Comparison of ENCODE assay signal across 22 cellular contexts in genomic region chr3:197398301-197398878, GRCh38.
DNase-seq lines count a peak whose midpoint lies in the region; ATAC-seq and TF ChIP-seq lines count a peak whose summit lies in the region.
"Had no signal": no experiment of that assay in that cellular context is flagged by ENCODE, and none has a peak within 500 bp of the region (broad histone marks: within the 10 kb centered on the region; RNA-seq: fewer than 3 reads in every experiment).

No MANE protein-coding gene starts in this region.

- no peaks in the 10 kb centered on the region for H3K79me2 ChIP-seq in SK-N-SH (ENCODE audit: insufficient read depth)
- H3K79me2 ChIP-seq: parathyroid adenoma had no signal

- intact Hi-C loops in left ventricle myocardium inferior (cut with micrococcal nuclease), result no loop called here

- H3K36me3 ChIP-seq in SK-N-SH (replicated peaks in 1 of 2; ENCODE audit: control insufficient read depth in 1 of 2, insufficient read depth in 2 of 2, low read length in 1 of 2) (no peaks in the 10 kb centered on the region), right atrium auricular region (no peaks in the 10 kb centered on the region), left ventricle myocardium inferior (no peaks in the 10 kb centered on the region)
- H3K36me3 ChIP-seq: esophagus muscularis mucosa, gastroesophageal sphincter, sigmoid colon had no signal

- H3K4me3 ChIP-seq in SK-N-SH (ENCODE audit: low read depth in 2 of 2, low read length in 1 of 2), result no peak overlapping the region
- no peak overlapping the region for H3K4me3 ChIP-seq in right atrium auricular region
- no peak overlapping the region for H3K4me3 ChIP-seq in left ventricle myocardium inferior
- H3K4me3 ChIP-seq: esophagus muscularis mucosa, gastroesophageal sphincter, K562, sigmoid colon had no signal

- TF ChIP-seq RAD21 in SK-N-SH (IDR thresholded peaks at IDR 0.05; ENCODE audit: low read length), result no peak

- 78% methylated on average over 6 of the region's 6 CpGs for WGBS in SK-N-SH (ENCODE audit: low lambda C conversion rate)

- ATAC-seq in SK-N-SH treated with all-trans-retinoic acid at 6 μM for 48 hours (no peak), HG02852 (IDR thresholded peaks at IDR 0.05; ENCODE audit: unreplicated experiment) (no peak)
- ATAC-seq in stimulated activated naive CD8-positive, alpha-beta T cell treated with anti-CD3 and anti-CD28 coated beads, Interleukin-15, Interleukin-2, amounts not matched to agents 100 U/mL and 50 U/mL, for 24 hours, result peak; percentile 93
- ATAC-seq: gastroesophageal sphincter, K562, Right ventricle myocardium inferior had no signal

- H3K9me3 ChIP-seq in SK-N-SH, result no peaks in the 10 kb centered on the region
- no peaks in the 10 kb centered on the region for H3K9me3 ChIP-seq in right atrium auricular region
- no peaks in the 10 kb centered on the region for H3K9me3 ChIP-seq in left ventricle myocardium inferior (replicated peaks)
- H3K9me3 ChIP-seq: esophagus muscularis mucosa, gastroesophageal sphincter, sigmoid colon had no signal

- CTCF ChIA-PET in SK-N-SH (lab: Yijun Ruan, JAX), result no interaction called here

- TF ChIP-seq CTCF in SK-N-SH (IDR thresholded peaks at IDR 0.05) (no peak), right atrium auricular region (IDR thresholded peaks at IDR 0.05) (no peak), left ventricle myocardium inferior (IDR thresholded peaks at IDR 0.05; ENCODE audit: borderline replicate concordance) (no peak)

- TF ChIP-seq EP300 in SK-N-SH (IDR thresholded peaks at IDR 0.05; ENCODE audit: borderline replicate concordance in 1 of 2, low read depth in 1 of 2, low read length in 1 of 2), result no peak

- no peaks in the 10 kb centered on the region for H3K9me2 ChIP-seq in SK-N-SH

- peaks cover 11 to 13% of the 10 kb centered on the region in 2 experiments; a peak in 2 of 4 replicates for H3K4me1 ChIP-seq in SK-N-SH (ENCODE audit: control insufficient read depth in 1 of 2, insufficient read depth in 2 of 2, low read depth in 1 of 2, low read length in 1 of 2)
- peaks cover 0 to 14% of the 10 kb centered on the region in 2 donors for H3K4me1 ChIP-seq in right atrium auricular region
- H3K4me1 ChIP-seq in left ventricle myocardium inferior, result peaks cover 21% of the 10 kb centered on the region

- no peak overlapping the region for H3K9ac ChIP-seq in SK-N-SH
- H3K9ac ChIP-seq: parathyroid adenoma had no signal

- POLR2A ChIA-PET in SK-N-SH (lab: Yijun Ruan, JAX), result no interaction called here

- DNase-seq in SK-N-SH (peak; percentile 1), right atrium auricular region (ENCODE audit: low spot score) (peak; percentile 23), left ventricle myocardium inferior (no peak), kidney tubule cell (ENCODE audit: low spot score) (peak; percentile 74), NCI-H2171 (lab: John Stamatoyannopoulos, UW) (no peak)
- peak; percentile 61 for DNase-seq in stimulated activated naive CD8-positive, alpha-beta T cell treated with anti-CD3 and anti-CD28 coated beads, Interleukin-15, Interleukin-2, amounts not matched to agents 100 U/mL and 50 U/mL, for 24 hours
- DNase-seq: activated gamma-delta T cell; DND-41; effector CD8-positive, alpha-beta T cell; GOT3; NCI-H748 treated with DMSO at 0.1 percent for 48 hours; nephron progenitor cell; sigmoid colon; substantia nigra had no signal

- H3K4me2 ChIP-seq in SK-N-SH, result no peak overlapping the region

- H2AFZ ChIP-seq in SK-N-SH (ENCODE audit: low read depth), result no peak overlapping the region
- H2AFZ ChIP-seq: parathyroid adenoma had no signal

- no peaks in the 10 kb centered on the region for H3K27me3 ChIP-seq in SK-N-SH (ENCODE audit: insufficient read depth)
- H3K27me3 ChIP-seq in right atrium auricular region, result no peaks in the 10 kb centered on the region
- H3K27me3 ChIP-seq in left ventricle myocardium inferior (ENCODE audit: low read depth), result no peaks in the 10 kb centered on the region
- H3K27me3 ChIP-seq: esophagus muscularis mucosa, gastroesophageal sphincter, sigmoid colon had no signal

- no peak overlapping the region for H3K27ac ChIP-seq in SK-N-SH (ENCODE audit: low read depth in 2 of 2, low read length in 1 of 2)
- H3K27ac ChIP-seq in right atrium auricular region, result no peak overlapping the region
- H3K27ac ChIP-seq in left ventricle myocardium inferior (replicated peaks), result no peak overlapping the region
- H3K27ac ChIP-seq: 22Rv1, esophagus muscularis mucosa, gastroesophageal sphincter, parathyroid adenoma, sigmoid colon had no signal

- peaks cover 14% of the 10 kb centered on the region for H3F3A ChIP-seq in SK-N-SH (replicated peaks; ENCODE audit: insufficient read depth)

- no peaks in the 10 kb centered on the region for H4K20me1 ChIP-seq in SK-N-SH (ENCODE audit: insufficient read depth)

TF ChIP-seq in SK-N-SH, 30 proteins besides CTCF, POLR2A, EP300 and RAD21 (continues in another document):
- TF ChIP-seq, protein P1, sequence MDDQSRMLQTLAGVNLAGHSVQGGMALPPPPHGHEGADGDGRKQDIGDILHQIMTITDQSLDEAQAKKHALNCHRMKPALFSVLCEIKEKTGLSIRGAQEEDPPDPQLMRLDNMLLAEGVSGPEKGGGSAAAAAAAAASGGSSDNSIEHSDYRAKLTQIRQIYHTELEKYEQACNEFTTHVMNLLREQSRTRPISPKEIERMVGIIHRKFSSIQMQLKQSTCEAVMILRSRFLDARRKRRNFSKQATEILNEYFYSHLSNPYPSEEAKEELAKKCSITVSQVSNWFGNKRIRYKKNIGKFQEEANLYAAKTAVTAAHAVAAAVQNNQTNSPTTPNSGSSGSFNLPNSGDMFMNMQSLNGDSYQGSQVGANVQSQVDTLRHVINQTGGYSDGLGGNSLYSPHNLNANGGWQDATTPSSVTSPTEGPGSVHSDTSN (IDR thresholded peaks at IDR 0.05), result no peak
- TF ChIP-seq FOXM1 (IDR thresholded peaks at IDR 0.05; ENCODE audit: low read depth) (no peak), SIN3A (IDR thresholded peaks at IDR 0.05; ENCODE audit: borderline replicate concordance, low read depth, low read length) (no peak), NFIC (IDR thresholded peaks at IDR 0.05; ENCODE audit: borderline replicate concordance) (no peak)

TF ChIP-seq in SK-N-SH treated with all-trans-retinoic acid at 6 μM for 48 hours, 23 proteins besides CTCF, POLR2A, EP300 and RAD21:
- no peak for TF ChIP-seq CSDC2 (CRISPR knock-in tag; IDR thresholded peaks at IDR 0.05)
- TF ChIP-seq ZNF70 (CRISPR knock-in tag; IDR thresholded peaks at IDR 0.05), result no peak
- TF ChIP-seq, protein P2, sequence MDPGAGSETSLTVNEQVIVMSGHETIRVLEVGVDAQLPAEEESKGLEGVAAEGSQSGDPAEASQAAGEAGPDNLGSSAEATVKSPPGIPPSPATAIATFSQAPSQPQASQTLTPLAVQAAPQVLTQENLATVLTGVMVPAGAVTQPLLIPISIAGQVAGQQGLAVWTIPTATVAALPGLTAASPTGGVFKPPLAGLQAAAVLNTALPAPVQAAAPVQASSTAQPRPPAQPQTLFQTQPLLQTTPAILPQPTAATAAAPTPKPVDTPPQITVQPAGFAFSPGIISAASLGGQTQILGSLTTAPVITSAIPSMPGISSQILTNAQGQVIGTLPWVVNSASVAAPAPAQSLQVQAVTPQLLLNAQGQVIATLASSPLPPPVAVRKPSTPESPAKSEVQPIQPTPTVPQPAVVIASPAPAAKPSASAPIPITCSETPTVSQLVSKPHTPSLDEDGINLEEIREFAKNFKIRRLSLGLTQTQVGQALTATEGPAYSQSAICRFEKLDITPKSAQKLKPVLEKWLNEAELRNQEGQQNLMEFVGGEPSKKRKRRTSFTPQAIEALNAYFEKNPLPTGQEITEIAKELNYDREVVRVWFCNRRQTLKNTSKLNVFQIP (CRISPR knock-in tag; IDR thresholded peaks at IDR 0.05; ENCODE audit: borderline replicate concordance, low read depth), result no peak
TF ChIP-seq in SK-N-SH treated with all-trans-retinoic acid at 6 μM for 48 hours: peak in this region for 0.

Comparison
In these comparisons a context has a peak if more than half of its experiments do, and no peak if none do; other contexts are left out.
1. DNase-seq: peak in SK-N-SH (single experiment), right atrium auricular region (single experiment), kidney tubule cell (single experiment) and stimulated activated naive CD8-positive, alpha-beta T cell treated with anti-CD3 and anti-CD28 coated beads, Interleukin-15, Interleukin-2, amounts not matched to agents 100 U/mL and 50 U/mL, for 24 hours (single experiment); none in left ventricle myocardium inferior (single experiment) and NCI-H2171 (single experiment).